In genomic region chr19:2315818-2316353, GRCh38 we compare ENCODE assay signal across 1 cellular context.
TF ChIP-seq lines count a peak whose summit lies in the region.

No MANE protein-coding gene starts in this region.

TF ChIP-seq in HepG2, 621 proteins besides CTCF, POLR2A, EP300 and RAD21 (continued from another document and continues in another):
- TF ChIP-seq ZBTB37 (CRISPR knock-in tag; IDR thresholded peaks at IDR 0.05) (no peak), ZNF276 (CRISPR knock-in tag; IDR thresholded peaks at IDR 0.05; ENCODE audit: low read depth) (0 out of 2 replicates have a peak, but pooled peaks have one; percentile 43), SMAD9 (CRISPR knock-in tag; IDR thresholded peaks at IDR 0.05) (no peak), ZNF775 (CRISPR knock-in tag; IDR thresholded peaks at IDR 0.05; ENCODE audit: borderline replicate concordance) (no peak), ESRRA (CRISPR knock-in tag; IDR thresholded peaks at IDR 0.05; ENCODE audit: low read depth) (no peak; the same call in 1 of the 2 replicates), AGO1 (IDR thresholded peaks at IDR 0.05; ENCODE audit: low read depth, low read length, poor library complexity, severe bottlenecking) (peak; percentile 69), ZNF644 (CRISPR knock-in tag; IDR thresholded peaks at IDR 0.05; ENCODE audit: low read depth) (0 out of 2 replicates have a peak, but pooled peaks have one; percentile 27), ZNF33B (CRISPR knock-in tag; IDR thresholded peaks at IDR 0.05) (no peak), HDAC1 (CRISPR knock-in tag; IDR thresholded peaks at IDR 0.05) (peak; percentile 59), KMT2A (CRISPR knock-in tag; IDR thresholded peaks at IDR 0.05) (peak; percentile 32; the same call in 1 of the 2 replicates), SOX13 (IDR thresholded peaks at IDR 0.05) (no peak), SOX13 (CRISPR knock-in tag; conservative IDR thresholded peaks at IDR 0.05 in 1 of 2, IDR thresholded peaks at IDR 0.05 in 1 of 2) (0 out of 4 replicates have a peak, but pooled peaks of 1 of the 2 experiments have one; percentile 24), NCOA1 (CRISPR knock-in tag; IDR thresholded peaks at IDR 0.05) (peak; percentile 91), MTA1 (CRISPR knock-in tag; IDR thresholded peaks at IDR 0.05; ENCODE audit: borderline replicate concordance) (0 out of 2 replicates have a peak, but pooled peaks have one; percentile 50), SRY (CRISPR knock-in tag; IDR thresholded peaks at IDR 0.05) (0 out of 2 replicates have a peak, but pooled peaks have one; percentile 45), MNT (IDR thresholded peaks at IDR 0.05) (no peak), MAZ (IDR thresholded peaks at IDR 0.05; ENCODE audit: borderline replicate concordance, low read depth, low read length) (no peak), MAZ (CRISPR knock-in tag; IDR thresholded peaks at IDR 0.05; ENCODE audit: low read depth) (peak; percentile 89), ZNF572 (CRISPR knock-in tag; IDR thresholded peaks at IDR 0.05) (0 out of 2 replicates have a peak, but pooled peaks have one; percentile 56), ZNF777 (CRISPR knock-in tag; IDR thresholded peaks at IDR 0.05) (no peak), ZSCAN29 (CRISPR knock-in tag; conservative IDR thresholded peaks at IDR 0.05) (peak; percentile 80; the same call in 1 of the 2 replicates), KAT7 (CRISPR knock-in tag; IDR thresholded peaks at IDR 0.05; ENCODE audit: borderline replicate concordance) (0 out of 2 replicates have a peak, but pooled peaks have one; percentile 37), ZIK1 (CRISPR knock-in tag; IDR thresholded peaks at IDR 0.05; ENCODE audit: borderline replicate concordance, low read depth) (peak; percentile 72; the same call in 1 of the 2 replicates), ZNF550 (CRISPR knock-in tag; IDR thresholded peaks at IDR 0.05; ENCODE audit: borderline replicate concordance) (no peak), ZNF317 (CRISPR knock-in tag; IDR thresholded peaks at IDR 0.05) (peak; percentile 81; the same call in 1 of the 2 replicates), DNMT3B (CRISPR knock-in tag; conservative IDR thresholded peaks at IDR 0.05) (no peak), NFE2L2 (IDR thresholded peaks at IDR 0.05; ENCODE audit: low read length) (no peak), PCBP1 (IDR thresholded peaks at IDR 0.05; ENCODE audit: borderline replicate concordance, low read depth, low read length) (no peak; the same call in 1 of the 2 replicates), ZNF44 (CRISPR knock-in tag; IDR thresholded peaks at IDR 0.05) (0 out of 2 replicates have a peak, but pooled peaks have one; percentile 45), DZIP1 (CRISPR knock-in tag; IDR thresholded peaks at IDR 0.05) (peak; percentile 85), PRDM10 (CRISPR knock-in tag; IDR thresholded peaks at IDR 0.05; ENCODE audit: low read depth) (0 out of 2 replicates have a peak, but pooled peaks have one; percentile 28), NR2F6 (IDR thresholded peaks at IDR 0.05) (0 out of 2 replicates have a peak, but pooled peaks have one; percentile 10), NR2F6 (CRISPR knock-in tag; IDR thresholded peaks at IDR 0.05) (0 out of 2 replicates have a peak, but pooled peaks have one; percentile 29), GMEB1 (CRISPR knock-in tag; IDR thresholded peaks at IDR 0.05; ENCODE audit: borderline replicate concordance) (peak; percentile 26; the same call in 1 of the 2 replicates), KLF12 (CRISPR knock-in tag; IDR thresholded peaks at IDR 0.05; ENCODE audit: borderline replicate concordance) (no peak), TFDP1 (CRISPR knock-in tag; IDR thresholded peaks at IDR 0.05; ENCODE audit: borderline replicate concordance) (0 out of 2 replicates have a peak, but pooled peaks have one; percentile 39), ZNF614 (CRISPR knock-in tag; IDR thresholded peaks at IDR 0.05; ENCODE audit: borderline replicate concordance) (peak; percentile 71; the same call in 1 of the 2 replicates), CBX1 (IDR thresholded peaks at IDR 0.05; ENCODE audit: low read depth) (no peak), FOXA3 (CRISPR knock-in tag; IDR thresholded peaks at IDR 0.05) (peak; percentile 34; the same call in 1 of the 2 replicates), ZSCAN25 (CRISPR knock-in tag; IDR thresholded peaks at IDR 0.05) (peak; percentile 65; the same call in 1 of the 2 replicates), ZNF292 (CRISPR knock-in tag; IDR thresholded peaks at IDR 0.05; ENCODE audit: borderline replicate concordance, low read depth) (no peak), ZBTB10 (CRISPR knock-in tag; IDR thresholded peaks at IDR 0.05; ENCODE audit: borderline replicate concordance) (peak; percentile 73; the same call in 1 of the 2 replicates), THAP8 (CRISPR knock-in tag; IDR thresholded peaks at IDR 0.05; ENCODE audit: borderline replicate concordance) (no peak), SMAD1 (CRISPR knock-in tag; IDR thresholded peaks at IDR 0.05; ENCODE audit: borderline replicate concordance, low read depth) (peak; percentile 45; the same call in 1 of the 2 replicates), GABPA (IDR thresholded peaks at IDR 0.05; ENCODE audit: low read depth, low read length) (no peak), GABPA (CRISPR knock-in tag; IDR thresholded peaks at IDR 0.05; ENCODE audit: low read depth) (peak; percentile 38)
